Comparison of ENCODE assay signal across 9 cellular contexts in genomic region chr6:33590531-33591198, GRCh38. TPM values are rescaled to one million over a fixed set of nuclear protein-coding genes. Genes with fewer than 3 reads are reported as not detected.
DNase-seq lines count a peak whose midpoint lies in the region; ATAC-seq and TF ChIP-seq lines count a peak whose summit lies in the region.
"Had no signal": no experiment of that assay in that cellular context is flagged by ENCODE, and none has a peak within 500 bp of the region (broad histone marks: within the 10 kb centered on the region; RNA-seq: fewer than 3 reads in every experiment).

No MANE protein-coding gene starts in this region.

- no peaks in the 10 kb centered on the region for H3K36me3 Mint-ChIP-seq in activated CD4-positive, alpha-beta memory T cell treated with anti-CD3 and anti-CD28 coated beads for 36 hours
- H3K36me3 Mint-ChIP-seq in activated CD4-positive, alpha-beta memory T cell treated with anti-CD3 and anti-CD28 coated beads, Interleukin-2, amount 10 ng/mL, durations not matched to agents 7 days and 5 days (ENCODE audit: low read depth) = no peaks in the 10 kb centered on the region
- H3K36me3 Mint-ChIP-seq in chondrocyte (ENCODE audit: low read depth) (no peaks in the 10 kb centered on the region), memory B cell (no peaks in the 10 kb centered on the region)

- H3K36me3 ChIP-seq in uterus = no peaks in the 10 kb centered on the region

- H3K4me3 Mint-ChIP-seq in activated CD4-positive, alpha-beta memory T cell treated with anti-CD3 and anti-CD28 coated beads for 36 hours = no peak overlapping the region
- no peak overlapping the region for H3K4me3 Mint-ChIP-seq in activated CD4-positive, alpha-beta memory T cell treated with anti-CD3 and anti-CD28 coated beads, Interleukin-2, amount 10 ng/mL, durations not matched to agents 7 days and 5 days
- H3K4me3 Mint-ChIP-seq in chondrocyte (ENCODE audit: unreplicated experiment) (no peak overlapping the region), memory B cell (peak overlapping the region; percentile 43)

- H3K27ac Mint-ChIP-seq in activated CD4-positive, alpha-beta memory T cell treated with anti-CD3 and anti-CD28 coated beads for 36 hours = peak overlapping the region; percentile 38
- no peak overlapping the region for H3K27ac Mint-ChIP-seq in activated CD4-positive, alpha-beta memory T cell treated with anti-CD3 and anti-CD28 coated beads, Interleukin-2, amount 10 ng/mL, durations not matched to agents 7 days and 5 days
- H3K27ac Mint-ChIP-seq in chondrocyte (ENCODE audit: unreplicated experiment) (peak overlapping the region; percentile 68), memory B cell (peak overlapping the region; percentile 96)

- H3K9me3 ChIP-seq in uterus = no peaks in the 10 kb centered on the region

- peak overlapping the region; percentile 41 to 58 for H3K27ac ChIP-seq in uterus

- H3K4me1 ChIP-seq in uterus = peaks cover 0 to 7% of the 10 kb centered on the region in 2 donors

- ATAC-seq in memory B cell (ENCODE audit: low read depth) (no peak), GM21723 (IDR thresholded peaks at IDR 0.05; ENCODE audit: unreplicated experiment) (no peak)

- DNase-seq in activated CD4-positive, alpha-beta memory T cell treated with anti-CD3 and anti-CD28 coated beads for 36 hours = no peak
- no peak for DNase-seq in activated CD4-positive, alpha-beta memory T cell treated with anti-CD3 and anti-CD28 coated beads, Interleukin-2, amount 10 ng/mL, durations not matched to agents 7 days and 5 days
- DNase-seq in chondrocyte (ENCODE audit: low spot score) (no peak), memory B cell (ENCODE audit: low spot score in 2 of 2) (no peak), uterus (no peak), occipital lobe (lab: John Stamatoyannopoulos, UW) (no peak), NCI-H524 (lab: John Stamatoyannopoulos, UW) (no peak)
- DNase-seq: stimulated activated CD4-positive, alpha-beta T cell treated with anti-CD3 and anti-CD28 coated beads, Interleukin-4, amount 100 ng/mL, for 24 hours had no signal

- H3K4me1 Mint-ChIP-seq in activated CD4-positive, alpha-beta memory T cell treated with anti-CD3 and anti-CD28 coated beads for 36 hours (ENCODE audit: low read depth) = peaks cover 37% of the 10 kb centered on the region
- peaks cover 50% of the 10 kb centered on the region for H3K4me1 Mint-ChIP-seq in activated CD4-positive, alpha-beta memory T cell treated with anti-CD3 and anti-CD28 coated beads, Interleukin-2, amount 10 ng/mL, durations not matched to agents 7 days and 5 days
- H3K4me1 Mint-ChIP-seq in chondrocyte (ENCODE audit: low read depth) (peaks cover 14% of the 10 kb centered on the region), memory B cell (peaks cover 43% of the 10 kb centered on the region)

- H3K27me3 ChIP-seq in uterus = no peaks in the 10 kb centered on the region

- POLR2A ChIA-PET in activated CD4-positive, alpha-beta memory T cell treated with anti-CD3 and anti-CD28 coated beads for 36 hours (lab: Charles Lee) = interaction anchor here (1.0 kb wide), 1 partner anchor 11 kb away, joined by 3 read pairs; the partner anchor contains the start of gene BAK1
- POLR2A ChIA-PET in activated CD4-positive, alpha-beta memory T cell treated with anti-CD3 and anti-CD28 coated beads, Interleukin-2, amount 10 ng/mL, durations not matched to agents 7 days and 5 days (lab: Charles Lee) = interaction anchor here (1.0 to 1.4 kb wide), 3 partner anchors 20 to 121 kb away, joined by 3 to 7 read pairs (median 3); partner anchors contain the start of gene UQCC2

- TF ChIP-seq CTCF in chondrocyte (IDR thresholded peaks at IDR 0.05) = no peak
- no peak for TF ChIP-seq CTCF in uterus (IDR thresholded peaks at IDR 0.05)

- TF ChIP-seq POLR2A in uterus (IDR thresholded peaks at IDR 0.05) = no peak

- intact Hi-C loops in activated CD4-positive, alpha-beta memory T cell treated with anti-CD3 and anti-CD28 coated beads for 36 hours (cut with micrococcal nuclease) = no loop called here
- intact Hi-C loops in uterus (cut with DNase I; ENCODE audit: low total_unique reads) = no loop called here

- CTCF ChIA-PET in activated CD4-positive, alpha-beta memory T cell treated with anti-CD3 and anti-CD28 coated beads for 36 hours (lab: Charles Lee) = interaction anchor here (0.7 to 2.5 kb wide), 21 partner anchors 9 to 180 kb away, joined by 3 to 23 read pairs (median 4); partner anchors contain the start of genes BAK1, ITPR3 and UQCC2
- CTCF ChIA-PET in activated CD4-positive, alpha-beta memory T cell treated with anti-CD3 and anti-CD28 coated beads, Interleukin-2, amount 10 ng/mL, durations not matched to agents 7 days and 5 days (lab: Charles Lee) = interaction anchor here (0.7 to 1.4 kb wide), 10 partner anchors 12 to 121 kb away, joined by 3 to 29 read pairs (median 6); partner anchors contain the start of genes ITPR3 and UQCC2

- no peak overlapping the region for H3K4me3 ChIP-seq in uterus

- no peaks in the 10 kb centered on the region for H3K27me3 Mint-ChIP-seq in activated CD4-positive, alpha-beta memory T cell treated with anti-CD3 and anti-CD28 coated beads for 36 hours
- peaks cover 2% of the 10 kb centered on the region for H3K27me3 Mint-ChIP-seq in activated CD4-positive, alpha-beta memory T cell treated with anti-CD3 and anti-CD28 coated beads, Interleukin-2, amount 10 ng/mL, durations not matched to agents 7 days and 5 days
- H3K27me3 Mint-ChIP-seq in chondrocyte (ENCODE audit: low read depth) = no peaks in the 10 kb centered on the region
- H3K27me3 Mint-ChIP-seq in memory B cell = no peaks in the 10 kb centered on the region

- H3K9me3 Mint-ChIP-seq in activated CD4-positive, alpha-beta memory T cell treated with anti-CD3 and anti-CD28 coated beads for 36 hours = no peaks in the 10 kb centered on the region
- no peaks in the 10 kb centered on the region for H3K9me3 Mint-ChIP-seq in activated CD4-positive, alpha-beta memory T cell treated with anti-CD3 and anti-CD28 coated beads, Interleukin-2, amount 10 ng/mL, durations not matched to agents 7 days and 5 days
- H3K9me3 Mint-ChIP-seq in chondrocyte (ENCODE audit: low read depth) (no peaks in the 10 kb centered on the region), memory B cell (no peaks in the 10 kb centered on the region)

RNA-seq across cellular contexts. Expression of gene BAK1, which starts 10.6 kb away (rescaled TPM):
- 10 to 100 TPM; 56.3 to 57.7 TPM for total RNA-seq in activated CD4-positive, alpha-beta memory T cell treated with anti-CD3 and anti-CD28 coated beads for 36 hours
- total RNA-seq in activated CD4-positive, alpha-beta memory T cell treated with anti-CD3 and anti-CD28 coated beads, Interleukin-2, amount 10 ng/mL, durations not matched to agents 7 days and 5 days = 100 to 1,000 TPM in 1 of 2 experiments, 10 to 100 TPM in 1; 97.9 to 100 TPM
- total RNA-seq in chondrocyte (21.9 to 26.9 TPM (median 26.0 TPM) in 3 replicates), uterus (10 to 100 TPM in 2 of 4 donors, 1 to 10 TPM in 1, under 1 TPM in 1; 0.88 to 15.3 (median 6.1) TPM), occipital lobe (3.7 TPM)

RNA-seq across cellular contexts. Expression of gene ITPR3, which starts 30.5 kb away (rescaled TPM):
- 10 to 100 TPM; 41.6 to 45.6 TPM for total RNA-seq in activated CD4-positive, alpha-beta memory T cell treated with anti-CD3 and anti-CD28 coated beads for 36 hours
- total RNA-seq in activated CD4-positive, alpha-beta memory T cell treated with anti-CD3 and anti-CD28 coated beads, Interleukin-2, amount 10 ng/mL, durations not matched to agents 7 days and 5 days = 10 to 100 TPM; 54.2 to 55.1 TPM
- 10.0 to 24.8 TPM (median 11.0 TPM) in 3 replicates for total RNA-seq in chondrocyte
- total RNA-seq in uterus = 10 to 100 TPM; 11.2 to 27.6 (median 16.1) TPM
- 0.78 TPM for total RNA-seq in occipital lobe
